1 cellular context compared by ENCODE assay signal in the genomic region with DNA sequence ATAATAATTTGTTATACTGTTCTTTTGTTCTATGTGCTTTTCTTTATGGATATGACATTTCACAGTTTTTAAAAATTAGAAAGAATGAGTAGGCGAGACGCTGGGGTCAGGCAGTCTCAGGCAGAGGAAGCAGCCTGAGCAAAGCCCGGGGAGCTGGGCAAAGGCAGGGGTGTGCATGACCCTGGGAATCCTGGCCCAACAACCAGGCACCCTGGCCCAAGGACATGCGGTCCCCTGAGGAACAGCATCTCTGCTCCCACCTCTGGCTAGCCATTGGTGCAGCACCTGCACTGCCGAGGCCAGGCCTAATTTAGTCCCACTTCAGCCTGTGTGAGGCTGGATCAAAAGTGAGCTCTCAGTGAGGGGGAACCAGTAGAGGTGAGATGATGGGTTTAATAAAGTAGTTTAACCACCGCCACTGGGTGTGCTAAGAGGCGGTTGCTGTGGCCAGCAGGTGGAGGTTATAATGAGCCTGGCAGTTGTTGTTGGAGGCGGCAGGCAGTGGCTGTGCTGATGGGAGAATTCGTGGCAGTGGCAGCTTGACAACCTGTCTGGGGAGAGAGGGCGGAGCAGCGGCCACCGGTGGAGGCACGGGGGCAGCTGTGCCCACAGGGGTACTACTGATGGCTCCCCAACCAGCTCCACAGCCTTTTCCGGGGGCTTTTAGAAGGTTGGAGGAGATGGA.
TF ChIP-seq lines count a peak whose summit lies in the region.

No MANE protein-coding gene starts in this region.

TF ChIP-seq in HepG2, 621 proteins besides CTCF, POLR2A, EP300 and RAD21:
- no peak for TF ChIP-seq ARNTL (CRISPR knock-in tag; IDR thresholded peaks at IDR 0.05)
- TF ChIP-seq ZNF432 (CRISPR knock-in tag; IDR thresholded peaks at IDR 0.05; ENCODE audit: borderline replicate concordance), result no peak
- no peak for TF ChIP-seq HDAC1 (CRISPR knock-in tag; IDR thresholded peaks at IDR 0.05)
- no peak for TF ChIP-seq MYNN (CRISPR knock-in tag; IDR thresholded peaks at IDR 0.05; ENCODE audit: low read depth)
- no peak for TF ChIP-seq ZBTB34 (CRISPR knock-in tag; IDR thresholded peaks at IDR 0.05)
- TF ChIP-seq NFRKB (IDR thresholded peaks at IDR 0.05), result no peak
- TF ChIP-seq ZMYM3 (CRISPR knock-in tag; IDR thresholded peaks at IDR 0.05), result no peak
- no peak for TF ChIP-seq FOXA1 (IDR thresholded peaks at IDR 0.05)
- no peak for TF ChIP-seq FOXA1 (CRISPR knock-in tag; IDR thresholded peaks at IDR 0.05)
- no peak for TF ChIP-seq RFXANK (CRISPR knock-in tag; IDR thresholded peaks at IDR 0.05)
- TF ChIP-seq FOXA3 (CRISPR knock-in tag; IDR thresholded peaks at IDR 0.05), result no peak
- no peak for TF ChIP-seq TEAD3 (CRISPR knock-in tag; optimal IDR thresholded peaks at IDR 0.05; ENCODE audit: borderline replicate concordance)
- TF ChIP-seq HNF4G (IDR thresholded peaks at IDR 0.05; ENCODE audit: borderline replicate concordance, low read depth, low read length), result no peak
- TF ChIP-seq HNF4G (CRISPR knock-in tag; IDR thresholded peaks at IDR 0.05; ENCODE audit: borderline replicate concordance, low read depth), result no peak
- no peak for TF ChIP-seq ZSCAN12 (CRISPR knock-in tag; IDR thresholded peaks at IDR 0.05)
- TF ChIP-seq ZFYVE20 (CRISPR knock-in tag; IDR thresholded peaks at IDR 0.05; ENCODE audit: borderline replicate concordance, low read depth), result no peak
